ENCODE assay signal across 1 cellular context in the genomic region with DNA sequence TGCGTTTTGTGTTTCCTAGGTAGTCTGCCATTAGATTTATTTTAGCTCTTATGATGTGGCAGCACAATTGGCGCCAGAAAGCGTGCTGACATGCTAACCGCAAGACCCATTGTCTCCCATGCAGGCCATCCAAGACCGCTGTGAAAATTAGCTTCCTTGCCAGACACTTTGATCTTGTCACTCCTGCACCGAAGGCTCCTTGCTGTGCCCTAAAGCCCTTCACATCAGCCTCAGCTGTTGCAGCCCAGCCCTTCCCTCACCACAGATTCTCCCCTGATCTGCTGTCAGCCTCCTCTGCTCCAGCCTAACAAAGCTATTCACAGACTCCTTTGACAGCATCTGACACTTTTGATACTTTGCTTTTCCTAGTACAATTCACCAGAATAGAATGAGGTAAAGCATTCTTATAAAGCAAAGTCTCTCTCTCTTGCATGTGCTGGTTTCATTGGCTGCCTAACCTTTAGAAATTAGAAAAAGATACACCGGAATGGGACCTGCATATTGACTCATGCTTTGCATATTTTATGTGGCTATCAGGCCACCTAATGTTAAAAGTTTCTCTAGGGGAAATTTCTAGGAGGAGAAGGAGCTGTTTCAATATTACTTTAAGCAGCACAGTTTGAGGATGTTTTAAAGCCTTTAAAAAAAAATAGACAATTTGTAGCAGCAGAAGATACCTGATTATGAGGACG.
A peak's percentile ranks its signal among the peaks of the same experiment; 100 is the strongest.
TF ChIP-seq lines count a peak whose summit lies in the region.

No MANE protein-coding gene starts in this region.

TF ChIP-seq in H1, 55 proteins besides CTCF, POLR2A, EP300 and RAD21 (continued from another document):
- peak; percentile 87 for TF ChIP-seq NANOG (IDR thresholded peaks at IDR 0.05; ENCODE audit: insufficient read depth, low read depth, low read length, poor library complexity, severe bottlenecking)
- TF ChIP-seq, protein P1, sequence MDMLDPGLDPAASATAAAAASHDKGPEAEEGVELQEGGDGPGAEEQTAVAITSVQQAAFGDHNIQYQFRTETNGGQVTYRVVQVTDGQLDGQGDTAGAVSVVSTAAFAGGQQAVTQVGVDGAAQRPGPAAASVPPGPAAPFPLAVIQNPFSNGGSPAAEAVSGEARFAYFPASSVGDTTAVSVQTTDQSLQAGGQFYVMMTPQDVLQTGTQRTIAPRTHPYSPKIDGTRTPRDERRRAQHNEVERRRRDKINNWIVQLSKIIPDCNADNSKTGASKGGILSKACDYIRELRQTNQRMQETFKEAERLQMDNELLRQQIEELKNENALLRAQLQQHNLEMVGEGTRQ (IDR thresholded peaks at IDR 0.05; ENCODE audit: low read length), result no peak
- no peak for TF ChIP-seq GABPA (IDR thresholded peaks at IDR 0.05; ENCODE audit: borderline replicate concordance, insufficient read depth, low read length)
- TF ChIP-seq SIN3A (conservative IDR thresholded peaks at IDR 0.05 in 1 of 2, IDR thresholded peaks at IDR 0.05 in 1 of 2; ENCODE audit: low read depth in 1 of 2, low read length in 2 of 2), result peak in 1 of 2 experiments; percentile 70; a peak in 1 of 4 replicates
- no peak for TF ChIP-seq NRF1 (IDR thresholded peaks at IDR 0.05; ENCODE audit: low read depth, low read length)
- TF ChIP-seq HDAC2 (IDR thresholded peaks at IDR 0.05; ENCODE audit: borderline replicate concordance in 1 of 2, low read depth in 2 of 2, low read length in 2 of 2), result no peak
- no peak for TF ChIP-seq FOSL1 (IDR thresholded peaks at IDR 0.05; ENCODE audit: insufficient read depth, low read depth, low read length)
